In the genomic region with DNA sequence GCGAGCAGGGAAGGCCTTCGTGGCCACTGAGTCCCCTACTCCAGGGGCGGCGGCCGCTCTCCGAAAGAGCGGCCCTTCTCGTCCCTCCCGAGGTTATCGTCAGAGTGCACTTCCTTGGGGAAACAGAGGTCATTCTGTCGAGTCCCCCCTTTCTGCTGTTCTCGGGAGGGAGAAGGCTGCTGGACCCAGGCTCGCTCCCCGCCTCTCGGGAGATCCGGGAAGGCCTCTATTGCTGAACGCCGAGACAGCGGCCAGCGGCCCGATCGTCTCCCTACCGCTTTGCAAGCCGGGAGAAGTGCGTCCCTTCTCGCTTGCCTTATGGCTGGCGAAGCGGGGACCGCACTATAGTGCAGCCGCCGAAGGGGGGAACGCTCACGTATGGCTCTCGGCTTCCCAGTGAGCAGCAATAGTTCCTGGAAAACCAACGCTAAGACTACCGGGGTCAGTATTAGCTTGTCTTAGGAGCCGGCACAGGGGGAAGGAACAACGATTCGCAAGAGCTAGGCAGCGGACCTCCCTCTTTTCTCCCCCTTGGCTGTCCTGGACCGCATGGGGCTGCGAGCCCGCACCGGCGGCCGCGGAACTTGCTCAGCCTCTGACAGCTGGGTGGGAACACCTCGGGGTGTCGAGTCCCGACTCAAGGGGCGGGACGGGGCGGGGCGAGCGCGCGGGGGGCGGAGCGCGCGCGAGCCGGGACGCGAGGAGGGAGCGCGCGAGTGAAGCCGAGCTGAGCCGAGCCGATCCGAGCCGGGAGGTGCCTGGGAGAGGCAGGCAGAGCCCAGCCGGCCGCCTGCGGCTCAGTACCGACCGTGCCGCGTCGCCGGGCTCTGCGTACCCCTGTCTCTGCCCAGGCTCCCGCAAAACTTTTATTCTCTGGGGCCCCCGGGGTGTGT, we compare ENCODE assay signal across 8 cellular contexts. TPM values are rescaled to one million over a fixed set of nuclear protein-coding genes. Genes with fewer than 3 reads are reported as not detected.
DNase-seq lines count a peak whose midpoint lies in the region; ATAC-seq and TF ChIP-seq lines count a peak whose summit lies in the region.

No MANE protein-coding gene starts in this region.

- H3K36me3 Mint-ChIP-seq in progenitor cell of endocrine pancreas (ENCODE audit: insufficient read depth): peaks cover 1% of the 10 kb centered on the region

- H3K9me3 ChIP-seq in upper lobe of right lung: no peaks in the 10 kb centered on the region

- peaks cover 16% of the 10 kb centered on the region for H3K4me1 ChIP-seq in upper lobe of right lung

- ATAC-seq in GM18499 (IDR thresholded peaks at IDR 0.05; ENCODE audit: insufficient read depth, unreplicated experiment): peak; percentile 74
- peak; percentile 79 for ATAC-seq in HG02884 (IDR thresholded peaks at IDR 0.05; ENCODE audit: unreplicated experiment)
- peak; percentile 95 to 97 for ATAC-seq in left cardiac atrium
- peak; percentile 96 for ATAC-seq in upper lobe of right lung

- DNase-seq in NCI-H146 (lab: John Stamatoyannopoulos, UW) (peak; percentile 98), T-helper 1 cell (peak; percentile 77 to 92 (median 84)), amniotic stem cell (lab: John Stamatoyannopoulos, UW) (peak; percentile 86), left cardiac atrium (peak; percentile 94), progenitor cell of endocrine pancreas (ENCODE audit: low spot score, unreplicated experiment) (peak; percentile 86), upper lobe of right lung (peak; percentile 97)

- no peaks in the 10 kb centered on the region for H3K9me3 Mint-ChIP-seq in progenitor cell of endocrine pancreas (ENCODE audit: low read depth)

- no peaks in the 10 kb centered on the region for H3K36me3 ChIP-seq in upper lobe of right lung

- TF ChIP-seq CTCF in progenitor cell of endocrine pancreas (IDR thresholded peaks at IDR 0.05; ENCODE audit: unreplicated experiment): no peak
- no peak for TF ChIP-seq CTCF in upper lobe of right lung (IDR thresholded peaks at IDR 0.05)

- H3K4me1 Mint-ChIP-seq in progenitor cell of endocrine pancreas (ENCODE audit: low read depth): peaks cover 25% of the 10 kb centered on the region

- H3K27me3 ChIP-seq in upper lobe of right lung: no peaks in the 10 kb centered on the region

- peak overlapping the region; percentile 91 for H3K4me3 Mint-ChIP-seq in progenitor cell of endocrine pancreas (ENCODE audit: low read depth)

- H3K27me3 Mint-ChIP-seq in progenitor cell of endocrine pancreas: peaks cover 19% of the 10 kb centered on the region

- H3K4me3 ChIP-seq in upper lobe of right lung: peak overlapping the region; percentile 83

- intact Hi-C loops in left cardiac atrium (cut with DNase I): loop anchor here in 1 of 2 donors (5.0 kb wide), 3 partner anchors 42 to 172 kb away; no protein-coding TSS in a partner anchor
- intact Hi-C loops in upper lobe of right lung (cut with DNase I): no loop called here

- peak overlapping the region; percentile 94 for H3K27ac ChIP-seq in upper lobe of right lung

- peak overlapping the region; percentile 99 for H3K27ac Mint-ChIP-seq in progenitor cell of endocrine pancreas

RNA-seq across cellular contexts. Expression of gene PPM1L, which starts 0.9 kb away (rescaled TPM):
- total RNA-seq in left cardiac atrium (10 to 100 TPM; 30.2 to 39.0 TPM), progenitor cell of endocrine pancreas (29.8 and 30.1 TPM in 2 replicates), upper lobe of right lung (13.5 TPM)

Comparison
In these comparisons a context has a peak if more than half of its experiments do, and no peak if none do; other contexts are left out.
1. Peak in every context shown above with its lines: DNase-seq, ATAC-seq, H3K4me3 ChIP-seq and H3K27ac ChIP-seq.